Comparison of ENCODE assay signal across 12 cellular contexts in the genomic region with DNA sequence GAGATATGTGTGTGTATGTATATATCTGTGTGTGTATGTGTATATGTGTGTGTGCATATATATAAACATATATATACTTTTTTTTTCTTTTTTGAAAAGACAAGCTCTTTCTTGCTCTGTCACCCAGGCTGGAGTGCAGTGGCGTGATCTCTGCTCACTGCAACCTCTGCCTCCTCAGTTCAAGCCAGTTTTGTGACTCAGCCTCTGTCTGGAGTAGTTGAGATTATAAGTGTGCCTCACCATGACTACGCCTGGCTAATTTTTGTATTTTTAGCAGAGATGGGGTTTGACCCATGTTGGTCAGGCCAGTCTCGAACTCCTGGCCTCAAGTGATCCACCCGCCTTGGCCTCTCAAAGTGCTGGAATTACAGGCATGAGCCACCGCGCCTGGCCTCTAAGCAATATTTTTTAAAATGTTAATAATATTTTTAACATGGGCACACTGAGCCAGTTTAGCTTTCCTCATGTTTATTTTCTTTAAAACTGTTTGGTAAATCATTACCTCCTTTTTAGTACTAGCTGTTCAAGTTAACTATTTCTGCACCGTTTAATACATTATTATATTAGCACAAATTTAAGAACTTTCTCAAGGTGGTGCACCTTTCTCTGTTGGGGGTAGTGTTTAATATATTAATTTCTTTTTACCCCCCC. TPM values are rescaled to one million over a fixed set of nuclear protein-coding genes. Genes with fewer than 3 reads are reported as not detected.
DNase-seq lines count a peak whose midpoint lies in the region; ATAC-seq and TF ChIP-seq lines count a peak whose summit lies in the region.
"Had no signal": no experiment of that assay in that cellular context is flagged by ENCODE, and none has a peak within 500 bp of the region (broad histone marks: within the 10 kb centered on the region; RNA-seq: fewer than 3 reads in every experiment).

No MANE protein-coding gene starts in this region.

- no peak overlapping the region for H3K4me3 ChIP-seq in SJSA1
- no peak overlapping the region for H3K4me3 ChIP-seq in fibroblast of pulmonary artery (replicated peaks; ENCODE audit: low read depth, low read length)
- no peak overlapping the region for H3K4me3 ChIP-seq in skeletal muscle satellite cell (ENCODE audit: low read length)
- no peak overlapping the region for H3K4me3 ChIP-seq in psoas muscle
- H3K4me3 ChIP-seq: GM23338, heart right ventricle had no signal

- H3K27ac ChIP-seq in SJSA1 (peak overlapping the region; percentile 96), psoas muscle (no peak overlapping the region)
- H3K27ac ChIP-seq: heart right ventricle had no signal

- H3K9ac ChIP-seq in skeletal muscle satellite cell (ENCODE audit: low read depth, low read length) = peak overlapping the region; percentile 85

- no peak overlapping the region for H3K27ac Mint-ChIP-seq in activated CD4-positive, alpha-beta T cell treated with anti-CD3 and anti-CD28 coated beads for 36 hours
- H3K27ac Mint-ChIP-seq: GM23338 had no signal

- H3K9me3 Mint-ChIP-seq in activated CD4-positive, alpha-beta T cell treated with anti-CD3 and anti-CD28 coated beads for 36 hours (ENCODE audit: low read depth) = no peaks in the 10 kb centered on the region
- H3K9me3 Mint-ChIP-seq: GM23338 had no signal

- peaks cover 35% of the 10 kb centered on the region for H3K4me1 ChIP-seq in SJSA1 (replicated peaks)
- H3K4me1 ChIP-seq in skeletal muscle satellite cell (ENCODE audit: control insufficient read depth, insufficient read depth, low read length) = peaks cover 29% of the 10 kb centered on the region
- H3K4me1 ChIP-seq in psoas muscle = no peaks in the 10 kb centered on the region

- no peak overlapping the region for H3K4me3 Mint-ChIP-seq in activated CD4-positive, alpha-beta T cell treated with anti-CD3 and anti-CD28 coated beads for 36 hours
- H3K4me3 Mint-ChIP-seq: GM23338 had no signal

- intact Hi-C loops in activated CD4-positive, alpha-beta T cell treated with anti-CD3 and anti-CD28 coated beads for 36 hours (cut with DNase I, micrococcal nuclease) = loop anchor here (2.0 to 5.0 kb wide), 2 partner anchors 49 to 61 kb away; a partner anchor contains a TSS
- intact Hi-C loops in psoas muscle (cut with DNase I) = no loop called here

- H3K36me3 ChIP-seq in SJSA1 (no peaks in the 10 kb centered on the region), skeletal muscle satellite cell (ENCODE audit: insufficient read depth, low read length) (no peaks in the 10 kb centered on the region), psoas muscle (ENCODE audit: insufficient read depth in 1 of 2, low read depth in 1 of 2) (no peaks in the 10 kb centered on the region)
- H3K36me3 ChIP-seq: heart right ventricle had no signal

- CTCF ChIA-PET in activated CD4-positive, alpha-beta T cell treated with anti-CD3 and anti-CD28 coated beads for 36 hours (lab: Charles Lee) = interaction anchor here (0.9 to 3.2 kb wide), 6 partner anchors 8 to 169 kb away, joined by 3 to 12 read pairs (median 3); no protein-coding TSS in a partner anchor

- H3K4me1 Mint-ChIP-seq in activated CD4-positive, alpha-beta T cell treated with anti-CD3 and anti-CD28 coated beads for 36 hours = peaks cover 27% of the 10 kb centered on the region

- POLR2A ChIA-PET in activated CD4-positive, alpha-beta T cell treated with anti-CD3 and anti-CD28 coated beads for 36 hours (lab: Charles Lee) = no interaction called here

- no peak for ATAC-seq in activated CD4-positive, alpha-beta T cell treated with anti-CD3 and anti-CD28 coated beads for 36 hours
- ATAC-seq in psoas muscle = no peak
- ATAC-seq: GM23338 had no signal

- TF ChIP-seq CTCF in fibroblast of pulmonary artery (IDR thresholded peaks at IDR 0.05; ENCODE audit: low read length, missing control alignments) (no peak), psoas muscle (IDR thresholded peaks at IDR 0.05) (no peak)

- 92 to 95% (median 95%) methylated on average over 7 of the region's 7 CpGs for WGBS in psoas muscle, 3 donors

- H3K9me3 ChIP-seq in SJSA1 (replicated peaks) (no peaks in the 10 kb centered on the region), skeletal muscle satellite cell (replicated peaks; ENCODE audit: low read length) (no peaks in the 10 kb centered on the region), psoas muscle (no peaks in the 10 kb centered on the region)
- H3K9me3 ChIP-seq: heart right ventricle had no signal

- no peaks in the 10 kb centered on the region for H3K36me3 Mint-ChIP-seq in activated CD4-positive, alpha-beta T cell treated with anti-CD3 and anti-CD28 coated beads for 36 hours (ENCODE audit: low read depth)

- peak overlapping the region; percentile 70 for H3K4me2 ChIP-seq in skeletal muscle satellite cell (ENCODE audit: low read length)
- H3K4me2 ChIP-seq: GM23338 had no signal

- H3K27me3 Mint-ChIP-seq in activated CD4-positive, alpha-beta T cell treated with anti-CD3 and anti-CD28 coated beads for 36 hours = peaks cover 2% of the 10 kb centered on the region

- peak; percentile 11 for DNase-seq in activated CD4-positive, alpha-beta T cell treated with anti-CD3 and anti-CD28 coated beads for 36 hours
- no peak for DNase-seq in activated CD4-positive, alpha-beta T cell treated with anti-CD3 and anti-CD28 coated beads for 4 hours
- peak; percentile 71 to 81 for DNase-seq in SJSA1 (ENCODE audit: low read depth in 1 of 2, low spot score in 2 of 2)
- peak; percentile 90 for DNase-seq in fibroblast of pulmonary artery (ENCODE audit: low read depth)
- no peak for DNase-seq in DMS53 treated with DMSO at 0.1 percent for 48 hours (lab: John Stamatoyannopoulos, UW; ENCODE audit: unreplicated experiment)
- DNase-seq in cerebellar cortex (ENCODE audit: low spot score) = no peak
- no peak for DNase-seq in psoas muscle
- DNase-seq: central memory CD4-positive, alpha-beta T cell; heart right ventricle; NCI-H748 treated with DMSO at 0.1 percent for 48 hours had no signal

- H3K27me3 ChIP-seq in SJSA1 (replicated peaks) (no peaks in the 10 kb centered on the region), skeletal muscle satellite cell (ENCODE audit: control insufficient read depth, insufficient read depth, low read length) (no peaks in the 10 kb centered on the region), psoas muscle (ENCODE audit: insufficient read depth in 3 of 3, low read length in 2 of 3) (no peaks in the 10 kb centered on the region)
- H3K27me3 ChIP-seq: heart right ventricle had no signal

RNA-seq across cellular contexts. Expression of a gene that starts 33.3 kb away (rescaled TPM):
- 1 to 10 TPM; 2.8 to 3.9 TPM for total RNA-seq in activated CD4-positive, alpha-beta T cell treated with anti-CD3 and anti-CD28 coated beads for 36 hours
- 2.9 and 3.3 TPM in 2 replicates for total RNA-seq in SJSA1 (2014; rRNA removed; shearing (Covaris generic))
- 3.0 and 4.2 TPM in 2 replicates for total RNA-seq in skeletal muscle satellite cell (2012; rRNA removed)
- total RNA-seq in psoas muscle = 1 to 10 TPM in 3 of 4 donors, under 1 TPM in 1; 0.54 to 1.6 (median 1.1) TPM
- 1 to 10 TPM in 1 of 3 donors, under 1 TPM in 2; 0.76 to 5.4 (median 0.87) TPM for polyA plus RNA-seq in psoas muscle

Comparison
In these comparisons a context has a peak if more than half of its experiments do, and no peak if none do; other contexts are left out.
1. DNase-seq: peak in activated CD4-positive, alpha-beta T cell treated with anti-CD3 and anti-CD28 coated beads for 36 hours (single experiment), SJSA1 (2 of 2) and fibroblast of pulmonary artery (single experiment); none in activated CD4-positive, alpha-beta T cell treated with anti-CD3 and anti-CD28 coated beads for 4 hours (0 of 2), DMS53 treated with DMSO at 0.1 percent for 48 hours (single experiment), cerebellar cortex (single experiment) and psoas muscle (0 of 2).
2. intact Hi-C loops: an anchor here in activated CD4-positive, alpha-beta T cell treated with anti-CD3 and anti-CD28 coated beads for 36 hours (2.0 to 5.0 kb wide); none called in psoas muscle.